In genomic region chr4:71270901-71271300, GRCh38 we compare ENCODE assay signal across 9 cellular contexts.
A peak's percentile ranks its signal among the peaks of the same experiment; 100 is the strongest.
DNase-seq lines count a peak whose midpoint lies in the region; ATAC-seq and TF ChIP-seq lines count a peak whose summit lies in the region.
"Had no signal": no experiment of that assay in that cellular context is flagged by ENCODE, and none has a peak within 500 bp of the region (broad histone marks: within the 10 kb centered on the region; RNA-seq: fewer than 3 reads in every experiment).

No MANE protein-coding gene starts in this region.

- no peaks in the 10 kb centered on the region for H3K36me3 ChIP-seq in BJ (ENCODE audit: control insufficient read depth, insufficient read depth, low read length)
- H3K36me3 ChIP-seq in gastroesophageal sphincter: no peaks in the 10 kb centered on the region

- no peak overlapping the region for H3K27ac Mint-ChIP-seq in activated CD8-positive, alpha-beta T cell treated with anti-CD3 and anti-CD28 coated beads, Interleukin-2, amount 10 ng/mL, durations not matched to agents 7 days and 5 days

- H3K4me1 Mint-ChIP-seq in activated CD8-positive, alpha-beta T cell treated with anti-CD3 and anti-CD28 coated beads, Interleukin-2, amount 10 ng/mL, durations not matched to agents 7 days and 5 days (ENCODE audit: low read depth): peaks cover 21% of the 10 kb centered on the region

- no peaks in the 10 kb centered on the region for H3K27me3 ChIP-seq in BJ (ENCODE audit: control insufficient read depth, insufficient read depth, low read length)
- no peaks in the 10 kb centered on the region for H3K27me3 ChIP-seq in gastroesophageal sphincter

- CTCF ChIA-PET in BJ (lab: Yijun Ruan, JAX): interaction anchor here (0.5 to 2.4 kb wide), 9 partner anchors 18 to 441 kb away, joined by 3 to 11 read pairs (median 3); no protein-coding TSS in a partner anchor
- CTCF ChIA-PET in activated CD8-positive, alpha-beta T cell treated with anti-CD3 and anti-CD28 coated beads, Interleukin-2, amount 10 ng/mL, durations not matched to agents 7 days and 5 days (lab: Charles Lee): interaction anchor here (0.8 to 2.0 kb wide), 5 partner anchors 68 to 1032 kb away, joined by 3 to 5 read pairs (median 3); partner anchors contain the start of gene SLC4A4

- H3K4me3 Mint-ChIP-seq in activated CD8-positive, alpha-beta T cell treated with anti-CD3 and anti-CD28 coated beads, Interleukin-2, amount 10 ng/mL, durations not matched to agents 7 days and 5 days: no peak overlapping the region

- no peak for TF ChIP-seq EP300 in gastroesophageal sphincter (IDR thresholded peaks at IDR 0.05)

- peak; percentile 52 for ATAC-seq in HG03442 (IDR thresholded peaks at IDR 0.05; ENCODE audit: unreplicated experiment)
- no peak for ATAC-seq in activated CD8-positive, alpha-beta T cell treated with anti-CD3 and anti-CD28 coated beads, Interleukin-2, amount 10 ng/mL, durations not matched to agents 7 days and 5 days
- no peak for ATAC-seq in GM19397 (IDR thresholded peaks at IDR 0.05; ENCODE audit: unreplicated experiment)
- no peak for ATAC-seq in gastroesophageal sphincter

- no peaks in the 10 kb centered on the region for H3K36me3 Mint-ChIP-seq in activated CD8-positive, alpha-beta T cell treated with anti-CD3 and anti-CD28 coated beads, Interleukin-2, amount 10 ng/mL, durations not matched to agents 7 days and 5 days (ENCODE audit: low read depth)

- 36% methylated on average over 1 of the region's 1 CpG; no CpG with 5 or more reads in 1 of the 2 donors for WGBS in gastroesophageal sphincter (ENCODE audit: low coverage in 1 of 2), 2 donors

- H3K4me3 ChIP-seq in BJ (ENCODE audit: low read depth, low read length) (no peak overlapping the region), gastroesophageal sphincter (no peak overlapping the region)
- H3K4me3 ChIP-seq: lung had no signal

- no peaks in the 10 kb centered on the region for H3K9me3 ChIP-seq in gastroesophageal sphincter

- H3K4me1 ChIP-seq in gastroesophageal sphincter: peaks cover 0 to 12% (median 3%) of the 10 kb centered on the region in 3 donors

- no peak for TF ChIP-seq POLR2A in gastroesophageal sphincter (IDR thresholded peaks at IDR 0.05)

- H3K9me3 Mint-ChIP-seq in activated CD8-positive, alpha-beta T cell treated with anti-CD3 and anti-CD28 coated beads, Interleukin-2, amount 10 ng/mL, durations not matched to agents 7 days and 5 days (ENCODE audit: insufficient read depth): no peaks in the 10 kb centered on the region

- peaks cover 12% of the 10 kb centered on the region for H3K27me3 Mint-ChIP-seq in activated CD8-positive, alpha-beta T cell treated with anti-CD3 and anti-CD28 coated beads, Interleukin-2, amount 10 ng/mL, durations not matched to agents 7 days and 5 days (ENCODE audit: low read depth)

- H3K27ac ChIP-seq in gastroesophageal sphincter: no peak overlapping the region

- DNase-seq in BJ (ENCODE audit: low read depth) (no peak), lung microvascular endothelial cell (ENCODE audit: low read depth in 2 of 2) (peak; percentile 4 to 52), ureter (ENCODE audit: low spot score) (no peak)
- peak; percentile 54 for DNase-seq in activated CD8-positive, alpha-beta T cell treated with anti-CD3 and anti-CD28 coated beads, Interleukin-2, amount 10 ng/mL, durations not matched to agents 7 days and 5 days

- peak; percentile 37 for TF ChIP-seq CTCF in BJ (IDR thresholded peaks at IDR 0.05; ENCODE audit: insufficient read depth, low read depth, low read length)
- peak; percentile 56 for TF ChIP-seq CTCF in GM12872 (IDR thresholded peaks at IDR 0.05; ENCODE audit: insufficient read depth, low read depth, low read length)
- TF ChIP-seq CTCF in gastroesophageal sphincter (IDR thresholded peaks at IDR 0.05): no peak

- POLR2A ChIA-PET in BJ (lab: Charles Lee): no interaction called here
- POLR2A ChIA-PET in activated CD8-positive, alpha-beta T cell treated with anti-CD3 and anti-CD28 coated beads, Interleukin-2, amount 10 ng/mL, durations not matched to agents 7 days and 5 days (lab: Charles Lee): no interaction called here

Comparison
In these comparisons a context has a peak if more than half of its experiments do, and no peak if none do; other contexts are left out.
1. DNase-seq: peak in activated CD8-positive, alpha-beta T cell treated with anti-CD3 and anti-CD28 coated beads, Interleukin-2, amount 10 ng/mL, durations not matched to agents 7 days and 5 days (single experiment) and lung microvascular endothelial cell (2 of 2); none in BJ (single experiment) and ureter (single experiment).
2. CTCF ChIP-seq: peak in BJ (single experiment) and GM12872 (single experiment); none in gastroesophageal sphincter (0 of 4).